9 cellular contexts compared by ENCODE assay signal in genomic region chr1:77687519-77687906, GRCh38. TPM values are rescaled to one million over a fixed set of nuclear protein-coding genes. Genes with fewer than 3 reads are reported as not detected.
DNase-seq lines count a peak whose midpoint lies in the region; ATAC-seq and TF ChIP-seq lines count a peak whose summit lies in the region.
"Had no signal": no experiment of that assay in that cellular context is flagged by ENCODE, and none has a peak within 500 bp of the region (broad histone marks: within the 10 kb centered on the region; RNA-seq: fewer than 3 reads in every experiment).

No MANE protein-coding gene starts in this region.

- no peak overlapping the region for H3K4me3 ChIP-seq in CD4-positive, alpha-beta memory T cell (ENCODE audit: low read length in 2 of 2)
- H3K4me3 ChIP-seq in Peyer's patch (peak overlapping the region in 3 of 4 donors; percentile 6 to 34 (median 31)), esophagus muscularis mucosa (peak overlapping the region; percentile 30 to 45 (median 41))

- no peaks in the 10 kb centered on the region for H3K27me3 ChIP-seq in CD4-positive, alpha-beta memory T cell (ENCODE audit: insufficient read depth, low read length)
- H3K27me3 ChIP-seq in Peyer's patch: no peaks in the 10 kb centered on the region
- no peaks in the 10 kb centered on the region for H3K27me3 ChIP-seq in esophagus muscularis mucosa

- ATAC-seq in naive thymus-derived CD8-positive, alpha-beta T cell: no peak
- ATAC-seq in GM21423 (IDR thresholded peaks at IDR 0.05; ENCODE audit: unreplicated experiment): no peak

- no peak overlapping the region for H3K27ac ChIP-seq in CD4-positive, alpha-beta memory T cell (ENCODE audit: low read depth, low read length)
- H3K27ac ChIP-seq in Peyer's patch: no peak overlapping the region
- H3K27ac ChIP-seq in esophagus muscularis mucosa (replicated peaks in 1 of 4): no peak overlapping the region

- POLR2A ChIA-PET in CD4-positive, alpha-beta memory T cell (lab: Charles Lee; ENCODE audit: partially characterized antibody): no interaction called here
- POLR2A ChIA-PET in naive thymus-derived CD8-positive, alpha-beta T cell (lab: Charles Lee): no interaction called here

- WGBS in esophagus muscularis mucosa: 31% methylated on average over 13 of the region's 21 CpGs

- intact Hi-C loops in CD4-positive, alpha-beta memory T cell (cut with micrococcal nuclease): loop anchor here (10.0 kb wide), 4 partner anchors 253 to 937 kb away; partner anchors contain the start of genes AK5, IFI44L and PIGK
- intact Hi-C loops in esophagus muscularis mucosa (cut with DNase I): loop anchor here (10.0 kb wide), 1 partner anchor 93 kb away; no protein-coding TSS in a partner anchor

- H3K27ac Mint-ChIP-seq in CD4-positive, alpha-beta memory T cell: no peak overlapping the region
- H3K27ac Mint-ChIP-seq in naive thymus-derived CD8-positive, alpha-beta T cell: no peak overlapping the region

- H3K4me1 Mint-ChIP-seq in CD4-positive, alpha-beta memory T cell: peaks cover 8 to 12% (median 9%) of the 10 kb centered on the region in 4 donors
- peaks cover 6 to 17% (median 8%) of the 10 kb centered on the region in 4 donors for H3K4me1 Mint-ChIP-seq in naive thymus-derived CD8-positive, alpha-beta T cell

- DNase-seq in CD4-positive, alpha-beta memory T cell: peak in 1 of 5 donors; percentile 26
- DNase-seq in Peyer's patch (peak in 1 of 3 donors; percentile 60), esophagus muscularis mucosa (ENCODE audit: extremely low spot score) (no peak), UCSD-AML1 (lab: John Stamatoyannopoulos, UW; ENCODE audit: unreplicated experiment) (no peak), cortex of kidney (lab: John Stamatoyannopoulos, UW) (no peak)
- peak in 1 of 10 donors; percentile 9 for DNase-seq in naive thymus-derived CD8-positive, alpha-beta T cell
- no peak for DNase-seq in activated effector memory CD4-positive, alpha-beta T cell treated with anti-CD3 and anti-CD28 coated beads, Interleukin-2, amount 50 U/mL, for 16 hours
- DNase-seq: NCI-H69 had no signal

- no peak for TF ChIP-seq EP300 in esophagus muscularis mucosa (IDR thresholded peaks at IDR 0.05)

- no peaks in the 10 kb centered on the region for H3K27me3 Mint-ChIP-seq in CD4-positive, alpha-beta memory T cell
- H3K27me3 Mint-ChIP-seq in naive thymus-derived CD8-positive, alpha-beta T cell: no peaks in the 10 kb centered on the region

- CTCF ChIA-PET in CD4-positive, alpha-beta memory T cell (lab: Charles Lee; ENCODE audit: partially characterized antibody): no interaction called here

- no peak for TF ChIP-seq POLR2A in Peyer's patch (IDR thresholded peaks at IDR 0.05)
- no peak for TF ChIP-seq POLR2A in esophagus muscularis mucosa (IDR thresholded peaks at IDR 0.05; ENCODE audit: low read depth)

- H3K9me3 ChIP-seq in CD4-positive, alpha-beta memory T cell (ENCODE audit: control insufficient read depth in 1 of 2, low read length in 2 of 2): no peaks in the 10 kb centered on the region
- H3K9me3 ChIP-seq in Peyer's patch: no peaks in the 10 kb centered on the region
- H3K9me3 ChIP-seq in esophagus muscularis mucosa: no peaks in the 10 kb centered on the region

- H3K9me3 Mint-ChIP-seq in CD4-positive, alpha-beta memory T cell: no peaks in the 10 kb centered on the region
- H3K9me3 Mint-ChIP-seq in naive thymus-derived CD8-positive, alpha-beta T cell: no peaks in the 10 kb centered on the region

- H3K4me3 Mint-ChIP-seq in CD4-positive, alpha-beta memory T cell: peak overlapping the region in 6 of 8 donors; percentile 10 to 78 (median 47)
- peak overlapping the region; percentile 18 to 76 (median 50) for H3K4me3 Mint-ChIP-seq in naive thymus-derived CD8-positive, alpha-beta T cell

- TF ChIP-seq CTCF in Peyer's patch (IDR thresholded peaks at IDR 0.05) (peak in 4 of 6 experiments; percentile 15 to 41 (median 26)), esophagus muscularis mucosa (IDR thresholded peaks at IDR 0.05) (peak in 1 of 3 experiments; percentile 50)

- peaks cover 8% of the 10 kb centered on the region in 2 donors for H3K36me3 Mint-ChIP-seq in CD4-positive, alpha-beta memory T cell
- peaks cover 0 to 16% (median 11%) of the 10 kb centered on the region in 3 donors for H3K36me3 Mint-ChIP-seq in naive thymus-derived CD8-positive, alpha-beta T cell

- peaks cover 9% of the 10 kb centered on the region for H3K4me1 ChIP-seq in CD4-positive, alpha-beta memory T cell (ENCODE audit: insufficient read depth, low read length)
- peaks cover 0 to 7% (median 0%) of the 10 kb centered on the region in 4 donors for H3K4me1 ChIP-seq in Peyer's patch
- peaks cover 6 to 17% (median 15%) of the 10 kb centered on the region in 4 donors for H3K4me1 ChIP-seq in esophagus muscularis mucosa

- no peaks in the 10 kb centered on the region for H3K36me3 ChIP-seq in CD4-positive, alpha-beta memory T cell (ENCODE audit: insufficient read depth, low read length)
- H3K36me3 ChIP-seq in Peyer's patch (no peaks in the 10 kb centered on the region), esophagus muscularis mucosa (peaks cover 0 to 19% (median 8%) of the 10 kb centered on the region in 4 donors)

RNA-seq across cellular contexts. Expression of gene ZZZ3, which starts 5.1 kb away (rescaled TPM):
- total RNA-seq in CD4-positive, alpha-beta memory T cell: 10 to 100 TPM; 64.6 to 65.5 TPM
- 10 to 100 TPM; 22.9 to 39.8 TPM for polyA plus RNA-seq in CD4-positive, alpha-beta memory T cell
- total RNA-seq in Peyer's patch (10 to 100 TPM; 44.6 to 67.8 (median 55.6) TPM), esophagus muscularis mucosa (10 to 100 TPM; 46.9 to 60.6 (median 55.0) TPM)
- 10 to 100 TPM; 73.2 to 73.5 TPM for total RNA-seq in naive thymus-derived CD8-positive, alpha-beta T cell
- 10 to 100 TPM; 35.6 to 45.1 (median 36.5) TPM for polyA plus RNA-seq in naive thymus-derived CD8-positive, alpha-beta T cell

Comparison
In these comparisons a context has a peak if more than half of its experiments do, and no peak if none do; other contexts are left out.
1. H3K4me3 ChIP-seq: peak in Peyer's patch (3 of 4) and esophagus muscularis mucosa (4 of 4); none in CD4-positive, alpha-beta memory T cell (0 of 2).